ENCODE assay signal across 1 cellular context in the genomic region with DNA sequence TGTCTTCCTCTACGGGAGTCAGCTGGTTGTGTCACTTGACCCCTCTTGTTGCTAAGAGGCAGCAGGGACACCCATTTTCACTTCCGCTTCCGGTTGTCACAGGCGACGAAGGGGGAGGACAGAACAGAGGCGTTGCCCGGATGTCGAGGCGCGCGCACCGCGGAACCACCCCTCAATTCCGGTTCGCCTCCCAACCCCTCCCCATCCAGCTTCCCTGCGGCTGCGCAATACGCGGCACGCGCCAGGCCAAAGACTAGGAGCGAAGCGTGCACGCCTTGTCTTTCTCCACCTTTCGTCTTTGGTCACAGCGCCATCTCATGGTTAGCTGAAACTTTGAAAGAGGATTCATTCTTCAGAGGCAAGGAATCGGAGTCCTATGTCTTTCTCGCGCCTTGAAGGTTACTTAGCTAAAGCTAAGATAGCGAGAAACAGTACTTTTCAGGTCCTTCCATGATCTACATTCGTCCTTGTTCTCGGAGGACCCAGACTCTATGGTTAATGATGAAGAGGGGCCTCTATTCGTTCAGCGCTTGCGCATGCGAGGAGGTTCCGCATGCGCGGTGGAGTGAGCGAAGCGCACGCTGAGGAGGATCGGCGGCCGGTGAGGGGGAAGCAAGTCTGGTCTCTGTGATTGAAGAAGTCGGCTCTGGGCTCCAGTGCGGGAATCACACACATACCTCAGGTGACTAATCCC.
A peak's percentile ranks its signal among the peaks of the same experiment; 100 is the strongest.
TF ChIP-seq lines count a peak whose summit lies in the region.

ATP6V1D (minus strand) TSS at position 30 of the 694 bp plus-strand sequence. CDS start 106 bp downstream, outside the sequence.
EIF2S1 (plus strand) TSS at position 554 of the 694 bp plus-strand sequence. CDS start 4,440 bp downstream, outside the sequence.

TF ChIP-seq in K562, 482 proteins besides CTCF, POLR2A, EP300 and RAD21 (continued from another document and continues in another):
- TF ChIP-seq SFPQ (IDR thresholded peaks at IDR 0.05; ENCODE audit: low read depth, low read length) = no peak
- no peak for TF ChIP-seq E2F5 (CRISPR knock-in tag; IDR thresholded peaks at IDR 0.05)
- no peak for TF ChIP-seq BRCA1 (IDR thresholded peaks at IDR 0.05)
- no peak for TF ChIP-seq BRCA1 (CRISPR knock-in tag; IDR thresholded peaks at IDR 0.05)
- TF ChIP-seq, protein P1, sequence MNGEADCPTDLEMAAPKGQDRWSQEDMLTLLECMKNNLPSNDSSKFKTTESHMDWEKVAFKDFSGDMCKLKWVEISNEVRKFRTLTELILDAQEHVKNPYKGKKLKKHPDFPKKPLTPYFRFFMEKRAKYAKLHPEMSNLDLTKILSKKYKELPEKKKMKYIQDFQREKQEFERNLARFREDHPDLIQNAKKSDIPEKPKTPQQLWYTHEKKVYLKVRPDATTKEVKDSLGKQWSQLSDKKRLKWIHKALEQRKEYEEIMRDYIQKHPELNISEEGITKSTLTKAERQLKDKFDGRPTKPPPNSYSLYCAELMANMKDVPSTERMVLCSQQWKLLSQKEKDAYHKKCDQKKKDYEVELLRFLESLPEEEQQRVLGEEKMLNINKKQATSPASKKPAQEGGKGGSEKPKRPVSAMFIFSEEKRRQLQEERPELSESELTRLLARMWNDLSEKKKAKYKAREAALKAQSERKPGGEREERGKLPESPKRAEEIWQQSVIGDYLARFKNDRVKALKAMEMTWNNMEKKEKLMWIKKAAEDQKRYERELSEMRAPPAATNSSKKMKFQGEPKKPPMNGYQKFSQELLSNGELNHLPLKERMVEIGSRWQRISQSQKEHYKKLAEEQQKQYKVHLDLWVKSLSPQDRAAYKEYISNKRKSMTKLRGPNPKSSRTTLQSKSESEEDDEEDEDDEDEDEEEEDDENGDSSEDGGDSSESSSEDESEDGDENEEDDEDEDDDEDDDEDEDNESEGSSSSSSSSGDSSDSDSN (IDR thresholded peaks at IDR 0.05; ENCODE audit: borderline replicate concordance in 1 of 2, low read depth in 2 of 2, low read length in 2 of 2) = no peak
- TF ChIP-seq TCFL5 (CRISPR knock-in tag; conservative IDR thresholded peaks at IDR 0.05) = no peak; the same call in 1 of the 2 replicates
- no peak for TF ChIP-seq ZNF696 (CRISPR knock-in tag; conservative IDR thresholded peaks at IDR 0.05)
- TF ChIP-seq NEUROD1 (IDR thresholded peaks at IDR 0.05; ENCODE audit: borderline replicate concordance, low read depth, low read length, partially characterized antibody) = no peak
- TF ChIP-seq SMC3 (conservative IDR thresholded peaks at IDR 0.05; ENCODE audit: insufficient read depth, low read depth, low read length) = 0 out of 2 replicates have a peak, but pooled peaks have one; percentile 23
- no peak for TF ChIP-seq RUNX1 (IDR thresholded peaks at IDR 0.05; ENCODE audit: low read depth)
- TF ChIP-seq, protein P2, sequence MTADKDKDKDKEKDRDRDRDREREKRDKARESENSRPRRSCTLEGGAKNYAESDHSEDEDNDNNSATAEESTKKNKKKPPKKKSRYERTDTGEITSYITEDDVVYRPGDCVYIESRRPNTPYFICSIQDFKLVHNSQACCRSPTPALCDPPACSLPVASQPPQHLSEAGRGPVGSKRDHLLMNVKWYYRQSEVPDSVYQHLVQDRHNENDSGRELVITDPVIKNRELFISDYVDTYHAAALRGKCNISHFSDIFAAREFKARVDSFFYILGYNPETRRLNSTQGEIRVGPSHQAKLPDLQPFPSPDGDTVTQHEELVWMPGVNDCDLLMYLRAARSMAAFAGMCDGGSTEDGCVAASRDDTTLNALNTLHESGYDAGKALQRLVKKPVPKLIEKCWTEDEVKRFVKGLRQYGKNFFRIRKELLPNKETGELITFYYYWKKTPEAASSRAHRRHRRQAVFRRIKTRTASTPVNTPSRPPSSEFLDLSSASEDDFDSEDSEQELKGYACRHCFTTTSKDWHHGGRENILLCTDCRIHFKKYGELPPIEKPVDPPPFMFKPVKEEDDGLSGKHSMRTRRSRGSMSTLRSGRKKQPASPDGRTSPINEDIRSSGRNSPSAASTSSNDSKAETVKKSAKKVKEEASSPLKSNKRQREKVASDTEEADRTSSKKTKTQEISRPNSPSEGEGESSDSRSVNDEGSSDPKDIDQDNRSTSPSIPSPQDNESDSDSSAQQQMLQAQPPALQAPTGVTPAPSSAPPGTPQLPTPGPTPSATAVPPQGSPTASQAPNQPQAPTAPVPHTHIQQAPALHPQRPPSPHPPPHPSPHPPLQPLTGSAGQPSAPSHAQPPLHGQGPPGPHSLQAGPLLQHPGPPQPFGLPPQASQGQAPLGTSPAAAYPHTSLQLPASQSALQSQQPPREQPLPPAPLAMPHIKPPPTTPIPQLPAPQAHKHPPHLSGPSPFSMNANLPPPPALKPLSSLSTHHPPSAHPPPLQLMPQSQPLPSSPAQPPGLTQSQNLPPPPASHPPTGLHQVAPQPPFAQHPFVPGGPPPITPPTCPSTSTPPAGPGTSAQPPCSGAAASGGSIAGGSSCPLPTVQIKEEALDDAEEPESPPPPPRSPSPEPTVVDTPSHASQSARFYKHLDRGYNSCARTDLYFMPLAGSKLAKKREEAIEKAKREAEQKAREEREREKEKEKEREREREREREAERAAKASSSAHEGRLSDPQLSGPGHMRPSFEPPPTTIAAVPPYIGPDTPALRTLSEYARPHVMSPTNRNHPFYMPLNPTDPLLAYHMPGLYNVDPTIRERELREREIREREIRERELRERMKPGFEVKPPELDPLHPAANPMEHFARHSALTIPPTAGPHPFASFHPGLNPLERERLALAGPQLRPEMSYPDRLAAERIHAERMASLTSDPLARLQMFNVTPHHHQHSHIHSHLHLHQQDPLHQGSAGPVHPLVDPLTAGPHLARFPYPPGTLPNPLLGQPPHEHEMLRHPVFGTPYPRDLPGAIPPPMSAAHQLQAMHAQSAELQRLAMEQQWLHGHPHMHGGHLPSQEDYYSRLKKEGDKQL (CRISPR knock-in tag; IDR thresholded peaks at IDR 0.05; ENCODE audit: borderline replicate concordance) = no peak
- no peak for TF ChIP-seq MTF1 (CRISPR knock-in tag; IDR thresholded peaks at IDR 0.05; ENCODE audit: borderline replicate concordance)
- TF ChIP-seq ZNF589 (CRISPR knock-in tag; IDR thresholded peaks at IDR 0.05; ENCODE audit: low read depth) = no peak
- no peak for TF ChIP-seq ZNF717 (CRISPR knock-in tag; IDR thresholded peaks at IDR 0.05)
- TF ChIP-seq MBD2 (IDR thresholded peaks at IDR 0.05; ENCODE audit: borderline replicate concordance, low read depth) = peak; percentile 18; the same call in 1 of the 2 replicates
- peak; percentile 96 for TF ChIP-seq HES1 (IDR thresholded peaks at IDR 0.05; ENCODE audit: low read depth)
- TF ChIP-seq GTF2E2 (tag; IDR thresholded peaks at IDR 0.05) = no peak
- no peak for TF ChIP-seq DEAF1 (CRISPR knock-in tag; IDR thresholded peaks at IDR 0.05)
- TF ChIP-seq, protein P3, sequence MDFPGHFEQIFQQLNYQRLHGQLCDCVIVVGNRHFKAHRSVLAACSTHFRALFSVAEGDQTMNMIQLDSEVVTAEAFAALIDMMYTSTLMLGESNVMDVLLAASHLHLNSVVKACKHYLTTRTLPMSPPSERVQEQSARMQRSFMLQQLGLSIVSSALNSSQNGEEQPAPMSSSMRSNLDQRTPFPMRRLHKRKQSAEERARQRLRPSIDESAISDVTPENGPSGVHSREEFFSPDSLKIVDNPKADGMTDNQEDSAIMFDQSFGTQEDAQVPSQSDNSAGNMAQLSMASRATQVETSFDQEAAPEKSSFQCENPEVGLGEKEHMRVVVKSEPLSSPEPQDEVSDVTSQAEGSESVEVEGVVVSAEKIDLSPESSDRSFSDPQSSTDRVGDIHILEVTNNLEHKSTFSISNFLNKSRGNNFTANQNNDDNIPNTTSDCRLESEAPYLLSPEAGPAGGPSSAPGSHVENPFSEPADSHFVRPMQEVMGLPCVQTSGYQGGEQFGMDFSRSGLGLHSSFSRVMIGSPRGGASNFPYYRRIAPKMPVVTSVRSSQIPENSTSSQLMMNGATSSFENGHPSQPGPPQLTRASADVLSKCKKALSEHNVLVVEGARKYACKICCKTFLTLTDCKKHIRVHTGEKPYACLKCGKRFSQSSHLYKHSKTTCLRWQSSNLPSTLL (IDR thresholded peaks at IDR 0.05) = no peak
- no peak for TF ChIP-seq ZFP30 (CRISPR knock-in tag; IDR thresholded peaks at IDR 0.05; ENCODE audit: borderline replicate concordance)
- TF ChIP-seq, protein P4, sequence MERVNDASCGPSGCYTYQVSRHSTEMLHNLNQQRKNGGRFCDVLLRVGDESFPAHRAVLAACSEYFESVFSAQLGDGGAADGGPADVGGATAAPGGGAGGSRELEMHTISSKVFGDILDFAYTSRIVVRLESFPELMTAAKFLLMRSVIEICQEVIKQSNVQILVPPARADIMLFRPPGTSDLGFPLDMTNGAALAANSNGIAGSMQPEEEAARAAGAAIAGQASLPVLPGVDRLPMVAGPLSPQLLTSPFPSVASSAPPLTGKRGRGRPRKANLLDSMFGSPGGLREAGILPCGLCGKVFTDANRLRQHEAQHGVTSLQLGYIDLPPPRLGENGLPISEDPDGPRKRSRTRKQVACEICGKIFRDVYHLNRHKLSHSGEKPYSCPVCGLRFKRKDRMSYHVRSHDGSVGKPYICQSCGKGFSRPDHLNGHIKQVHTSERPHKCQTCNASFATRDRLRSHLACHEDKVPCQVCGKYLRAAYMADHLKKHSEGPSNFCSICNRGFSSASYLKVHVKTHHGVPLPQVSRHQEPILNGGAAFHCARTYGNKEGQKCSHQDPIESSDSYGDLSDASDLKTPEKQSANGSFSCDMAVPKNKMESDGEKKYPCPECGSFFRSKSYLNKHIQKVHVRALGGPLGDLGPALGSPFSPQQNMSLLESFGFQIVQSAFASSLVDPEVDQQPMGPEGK (CRISPR knock-in tag; IDR thresholded peaks at IDR 0.05; ENCODE audit: borderline replicate concordance) = no peak
- no peak for TF ChIP-seq AFF4 (CRISPR knock-in tag; IDR thresholded peaks at IDR 0.05)
- peak; percentile 69 for TF ChIP-seq TBP (optimal IDR thresholded peaks at IDR 0.05; ENCODE audit: low read depth, low read length)
- no peak for TF ChIP-seq MXD1 (CRISPR knock-in tag; IDR thresholded peaks at IDR 0.05; ENCODE audit: borderline replicate concordance, poor library complexity, severe bottlenecking)
- 0 out of 2 replicates have a peak, but pooled peaks have one; percentile 64 for TF ChIP-seq MXI1 (IDR thresholded peaks at IDR 0.05; ENCODE audit: low read depth, low read length)
- TF ChIP-seq TAL1 (IDR thresholded peaks at IDR 0.05) = no peak
- TF ChIP-seq STAG1 (CRISPR knock-in tag; IDR thresholded peaks at IDR 0.05; ENCODE audit: borderline replicate concordance) = no peak
